Comparison of ENCODE assay signal across 12 cellular contexts in the genomic region with DNA sequence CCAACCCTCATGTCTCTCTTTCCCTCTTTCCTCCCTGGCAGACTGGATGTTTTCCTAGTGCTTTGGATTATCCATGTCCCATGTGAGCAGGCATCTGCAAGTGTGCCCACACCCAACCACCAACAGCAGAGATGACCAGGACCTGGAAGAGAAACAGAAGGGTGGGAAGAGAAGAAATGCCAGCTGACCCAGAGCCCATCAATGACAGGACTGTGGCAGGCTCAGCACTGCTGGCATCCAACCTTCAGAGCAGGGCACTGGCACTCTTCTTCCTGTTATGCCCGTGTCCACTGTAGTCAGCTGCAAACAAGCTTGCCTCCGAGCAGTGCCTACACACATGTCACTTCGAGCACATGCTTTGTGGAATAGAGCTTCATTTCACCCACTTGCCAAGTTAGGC.
DNase-seq lines count a peak whose midpoint lies in the region; ATAC-seq and TF ChIP-seq lines count a peak whose summit lies in the region.
"Had no signal": no experiment of that assay in that cellular context is flagged by ENCODE, and none has a peak within 500 bp of the region (broad histone marks: within the 10 kb centered on the region; RNA-seq: fewer than 3 reads in every experiment).

No MANE protein-coding gene starts in this region.

- TF ChIP-seq CTCF in Loucy (conservative IDR thresholded peaks at IDR 0.05; ENCODE audit: low read length) (no peak), endothelial cell (IDR thresholded peaks at IDR 0.05; ENCODE audit: unreplicated experiment) (no peak), thoracic aorta (IDR thresholded peaks at IDR 0.05) (no peak), foreskin keratinocyte (conservative IDR thresholded peaks at IDR 0.05) (no peak)

- H3K4me1 Mint-ChIP-seq in endothelial cell (ENCODE audit: unreplicated experiment), result peaks cover 92% of the 10 kb centered on the region

- no peaks in the 10 kb centered on the region for H4K20me1 ChIP-seq in Loucy (ENCODE audit: insufficient read depth, low read length, poor library complexity, severe bottlenecking)

- no peaks in the 10 kb centered on the region for H3K9me3 Mint-ChIP-seq in endothelial cell (ENCODE audit: unreplicated experiment)
- H3K9me3 Mint-ChIP-seq: natural killer cell treated with Interleukin-12 subunit alpha and Interleukin-12 subunit beta and Interleukin-15 and Interleukin-18, amount 100 ng/mL, for 72 hours had no signal

- H3K27me3 ChIP-seq in Loucy (ENCODE audit: insufficient read depth, low read length, poor library complexity, severe bottlenecking) (no peaks in the 10 kb centered on the region), muscle layer of colon (ENCODE audit: control insufficient read depth in 1 of 2, insufficient read depth in 2 of 2, low read length in 2 of 2) (no peaks in the 10 kb centered on the region), thoracic aorta (replicated peaks; ENCODE audit: insufficient read depth) (no peaks in the 10 kb centered on the region), foreskin keratinocyte (no peaks in the 10 kb centered on the region)

- H3K27ac ChIP-seq in muscle layer of colon (ENCODE audit: low read depth, low read length) (peak overlapping the region; percentile 4), thoracic aorta (peak overlapping the region; percentile 88 to 95), foreskin keratinocyte (no peak overlapping the region)

- H3K4me3 ChIP-seq in Loucy (ENCODE audit: low read length, poor library complexity, severe bottlenecking) (peak overlapping the region; percentile 8), muscle layer of colon (ENCODE audit: low read depth in 1 of 2, low read length in 2 of 2) (no peak overlapping the region), thoracic aorta (no peak overlapping the region)

- H3K4me1 ChIP-seq in Loucy (ENCODE audit: insufficient read depth, low read length, poor library complexity, severe bottlenecking) (peaks cover 68% of the 10 kb centered on the region), muscle layer of colon (ENCODE audit: insufficient read depth, low read length) (peaks cover 79% of the 10 kb centered on the region), thoracic aorta (ENCODE audit: control insufficient read depth in 1 of 2, low read depth in 2 of 2) (peaks cover 68 to 100% of the 10 kb centered on the region in 2 donors), foreskin keratinocyte (peaks cover 47% of the 10 kb centered on the region)

- peak overlapping the region; percentile 56 for H3K4me2 ChIP-seq in Loucy (ENCODE audit: low read depth, low read length, poor library complexity, severe bottlenecking)

- H3K9ac ChIP-seq in Loucy (ENCODE audit: low read depth, low read length, poor library complexity, severe bottlenecking) (peak overlapping the region; percentile 29), muscle layer of colon (ENCODE audit: low read length) (no peak overlapping the region)

- peaks cover 11% of the 10 kb centered on the region for H3K36me3 Mint-ChIP-seq in endothelial cell (ENCODE audit: low read depth, unreplicated experiment)
- H3K36me3 Mint-ChIP-seq: natural killer cell treated with Interleukin-12 subunit alpha and Interleukin-12 subunit beta and Interleukin-15 and Interleukin-18, amount 100 ng/mL, for 72 hours had no signal

- H3F3A ChIP-seq in Loucy (ENCODE audit: low read depth), result 0 out of 2 replicates have a peak, but pooled peaks cover 4% of the 10 kb centered on the region

- peaks cover 14% of the 10 kb centered on the region for H3K27me3 Mint-ChIP-seq in endothelial cell (ENCODE audit: unreplicated experiment)

- H3K79me2 ChIP-seq in Loucy (ENCODE audit: insufficient read depth, low read length), result no peaks in the 10 kb centered on the region

- H3K9me3 ChIP-seq in Loucy (ENCODE audit: insufficient read depth, low read depth, low read length) (no peaks in the 10 kb centered on the region), muscle layer of colon (ENCODE audit: low read length) (no peaks in the 10 kb centered on the region), thoracic aorta (no peaks in the 10 kb centered on the region)

- H3K4me3 Mint-ChIP-seq in endothelial cell (ENCODE audit: unreplicated experiment), result no peak overlapping the region
- H3K4me3 Mint-ChIP-seq: natural killer cell treated with Interleukin-12 subunit alpha and Interleukin-12 subunit beta and Interleukin-15 and Interleukin-18, amount 100 ng/mL, for 72 hours had no signal

- H3K36me3 ChIP-seq in Loucy (ENCODE audit: insufficient read depth, low read length), result no peaks in the 10 kb centered on the region
- no peaks in the 10 kb centered on the region for H3K36me3 ChIP-seq in muscle layer of colon (ENCODE audit: insufficient read depth, low read length)
- no peaks in the 10 kb centered on the region for H3K36me3 ChIP-seq in thoracic aorta

- ATAC-seq in thoracic aorta (ENCODE audit: insufficient number of reproducible peaks, low FRiP score, low read depth) (no peak), foreskin keratinocyte (no peak)
- ATAC-seq: natural killer cell treated with Interleukin-12 subunit alpha and Interleukin-12 subunit beta and Interleukin-15 and Interleukin-18, amount 100 ng/mL, for 72 hours had no signal

- peak overlapping the region; percentile 74 for H3K27ac Mint-ChIP-seq in endothelial cell (ENCODE audit: unreplicated experiment)
- H3K27ac Mint-ChIP-seq: natural killer cell treated with Interleukin-12 subunit alpha and Interleukin-12 subunit beta and Interleukin-15 and Interleukin-18, amount 100 ng/mL, for 72 hours had no signal

- no peak overlapping the region for H2AFZ ChIP-seq in Loucy (ENCODE audit: low read length)

- H3K9me2 ChIP-seq in Loucy (replicated peaks; ENCODE audit: low read depth, low read length), result no peaks in the 10 kb centered on the region

- no peak for DNase-seq in endothelial cell (ENCODE audit: low spot score)
- DNase-seq in thoracic aorta (ENCODE audit: low spot score), result no peak
- DNase-seq in activated CD4-positive, alpha-beta T cell treated with anti-CD3 and anti-CD28 coated beads for 48 hours, result no peak
- no peak for DNase-seq in foreskin keratinocyte
- DNase-seq in retina, result no peak
- DNase-seq in NCI-H1105 treated with DMSO at 0.1 percent for 48 hours (lab: John Stamatoyannopoulos, UW), result no peak
- DNase-seq: activated effector memory CD4-positive, alpha-beta T cell treated with Interleukin-2 at 50 U/mL for 16 hours; NCI-H2171; T-helper 2 cell had no signal
